Comparison of ENCODE assay signal across 22 cellular contexts in genomic region chr13:56900549-56901279, GRCh38.
DNase-seq lines count a peak whose midpoint lies in the region; ATAC-seq and TF ChIP-seq lines count a peak whose summit lies in the region.
"Had no signal": no experiment of that assay in that cellular context is flagged by ENCODE, and none has a peak within 500 bp of the region (broad histone marks: within the 10 kb centered on the region; RNA-seq: fewer than 3 reads in every experiment).

No MANE protein-coding gene starts in this region.

- no peak overlapping the region for H3K4me3 ChIP-seq in lower lobe of right lung
- H3K4me3 ChIP-seq: A549, BLaER1, GM12878, GM23248 had no signal

- no peaks in the 10 kb centered on the region for H3K4me1 ChIP-seq in lower lobe of right lung
- H3K4me1 ChIP-seq: A549, BLaER1, Caco-2 had no signal

- intact Hi-C loops in lower lobe of right lung (cut with DNase I), result no loop called here

- TF ChIP-seq CTCF in chondrocyte (IDR thresholded peaks at IDR 0.05) (no peak), lower lobe of right lung (IDR thresholded peaks at IDR 0.05) (no peak)

- H3K27ac ChIP-seq in lower lobe of right lung, result no peak overlapping the region
- H3K27ac ChIP-seq: A549, BLaER1, C4-2B, GM23248 had no signal

- H3K36me3 Mint-ChIP-seq in chondrocyte (ENCODE audit: low read depth), result no peaks in the 10 kb centered on the region
- no peaks in the 10 kb centered on the region for H3K36me3 Mint-ChIP-seq in stimulated activated memory B cell treated with anti-CD40 and anti-IgM and Interleukin-4, amounts not matched to agents 10 μg/mL and 1 μg/mL and 100 μg/mL, for 72 hours
- H3K36me3 Mint-ChIP-seq: CD4-positive, CD25-positive, alpha-beta regulatory T cell; CD8-positive, alpha-beta T cell had no signal

- H3K36me3 ChIP-seq in lower lobe of right lung, result no peaks in the 10 kb centered on the region
- H3K36me3 ChIP-seq: BLaER1 had no signal

- H3K4me1 Mint-ChIP-seq in chondrocyte (ENCODE audit: low read depth), result no peaks in the 10 kb centered on the region
- H3K4me1 Mint-ChIP-seq in stimulated activated memory B cell treated with anti-CD40 and anti-IgM and Interleukin-4, amounts not matched to agents 10 μg/mL and 1 μg/mL and 100 μg/mL, for 72 hours, result no peaks in the 10 kb centered on the region
- H3K4me1 Mint-ChIP-seq: B cell; CD4-positive, CD25-positive, alpha-beta regulatory T cell had no signal

- no peak overlapping the region for H3K27ac Mint-ChIP-seq in chondrocyte (ENCODE audit: unreplicated experiment)
- no peak overlapping the region for H3K27ac Mint-ChIP-seq in stimulated activated memory B cell treated with anti-CD40 and anti-IgM and Interleukin-4, amounts not matched to agents 10 μg/mL and 1 μg/mL and 100 μg/mL, for 72 hours
- H3K27ac Mint-ChIP-seq: B cell; CD4-positive, CD25-positive, alpha-beta regulatory T cell; CD8-positive, alpha-beta T cell had no signal

- H3K9me3 ChIP-seq in lower lobe of right lung, result no peaks in the 10 kb centered on the region
- H3K9me3 ChIP-seq: A549, Caco-2 had no signal

- no peaks in the 10 kb centered on the region for H3K27me3 ChIP-seq in lower lobe of right lung (ENCODE audit: low read depth)
- H3K27me3 ChIP-seq: BLaER1 had no signal

- no peaks in the 10 kb centered on the region for H3K9me3 Mint-ChIP-seq in chondrocyte (ENCODE audit: low read depth)
- peaks cover 6% of the 10 kb centered on the region for H3K9me3 Mint-ChIP-seq in stimulated activated memory B cell treated with anti-CD40 and anti-IgM and Interleukin-4, amounts not matched to agents 10 μg/mL and 1 μg/mL and 100 μg/mL, for 72 hours

- DNase-seq in chondrocyte (ENCODE audit: low spot score) (peak; percentile 70), lower lobe of right lung (no peak), DMS 273 treated with DMSO at 0.1 percent for 48 hours (lab: John Stamatoyannopoulos, UW) (no peak), AG08395 (ENCODE audit: low spot score) (no peak)
- DNase-seq: 8988T; ACHN; Caco-2; CD4-positive, CD25-positive, alpha-beta regulatory T cell; CD8-positive, alpha-beta T cell; DMS79; EL; GDM1; GM23248; H7; HCEC 1CT had no signal

- ATAC-seq in lower lobe of right lung (peak; percentile 15 to 16), HG02981 (IDR thresholded peaks at IDR 0.05; ENCODE audit: unreplicated experiment) (no peak)
- peak; percentile 43 for ATAC-seq in stimulated activated memory B cell treated with anti-CD40 and anti-IgM and Interleukin-4, amounts not matched to agents 10 μg/mL and 1 μg/mL and 100 μg/mL, for 72 hours
- ATAC-seq: A549; CD8-positive, alpha-beta T cell; GM12878 had no signal

- H3K4me3 Mint-ChIP-seq in chondrocyte (ENCODE audit: unreplicated experiment), result no peak overlapping the region
- H3K4me3 Mint-ChIP-seq in stimulated activated memory B cell treated with anti-CD40 and anti-IgM and Interleukin-4, amounts not matched to agents 10 μg/mL and 1 μg/mL and 100 μg/mL, for 72 hours, result no peak overlapping the region
- H3K4me3 Mint-ChIP-seq: B cell; CD4-positive, CD25-positive, alpha-beta regulatory T cell; CD8-positive, alpha-beta T cell had no signal

- H3K27me3 Mint-ChIP-seq in chondrocyte (ENCODE audit: low read depth), result no peaks in the 10 kb centered on the region
- H3K27me3 Mint-ChIP-seq in stimulated activated memory B cell treated with anti-CD40 and anti-IgM and Interleukin-4, amounts not matched to agents 10 μg/mL and 1 μg/mL and 100 μg/mL, for 72 hours, result no peaks in the 10 kb centered on the region
- H3K27me3 Mint-ChIP-seq: B cell; CD4-positive, CD25-positive, alpha-beta regulatory T cell had no signal
